In genomic region chr21:42724226-42724920, GRCh38 we compare ENCODE assay signal across 2 cellular contexts.
TF ChIP-seq lines count a peak whose summit lies in the region.

No MANE protein-coding gene starts in this region.

TF ChIP-seq in IMR-90, 13 proteins besides CTCF, POLR2A, EP300 and RAD21:
- no peak for TF ChIP-seq RCOR1 (IDR thresholded peaks at IDR 0.05; ENCODE audit: insufficient replicate concordance, low read length)
- peak; percentile 21; the same call in 1 of the 2 replicates for TF ChIP-seq BHLHE40 (IDR thresholded peaks at IDR 0.05; ENCODE audit: low read depth, low read length)
- TF ChIP-seq MAFK (IDR thresholded peaks at IDR 0.05; ENCODE audit: low read depth, low read length): peak; percentile 56; the same call in 1 of the 2 replicates
- TF ChIP-seq, protein P1, sequence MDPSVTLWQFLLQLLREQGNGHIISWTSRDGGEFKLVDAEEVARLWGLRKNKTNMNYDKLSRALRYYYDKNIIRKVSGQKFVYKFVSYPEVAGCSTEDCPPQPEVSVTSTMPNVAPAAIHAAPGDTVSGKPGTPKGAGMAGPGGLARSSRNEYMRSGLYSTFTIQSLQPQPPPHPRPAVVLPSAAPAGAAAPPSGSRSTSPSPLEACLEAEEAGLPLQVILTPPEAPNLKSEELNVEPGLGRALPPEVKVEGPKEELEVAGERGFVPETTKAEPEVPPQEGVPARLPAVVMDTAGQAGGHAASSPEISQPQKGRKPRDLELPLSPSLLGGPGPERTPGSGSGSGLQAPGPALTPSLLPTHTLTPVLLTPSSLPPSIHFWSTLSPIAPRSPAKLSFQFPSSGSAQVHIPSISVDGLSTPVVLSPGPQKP (IDR thresholded peaks at IDR 0.05; ENCODE audit: borderline replicate concordance, low read depth, low read length): no peak
- TF ChIP-seq FOS (IDR thresholded peaks at IDR 0.05; ENCODE audit: low read depth, low read length): no peak
- TF ChIP-seq CHD1 (IDR thresholded peaks at IDR 0.05; ENCODE audit: low read depth, low read length): no peak
- no peak for TF ChIP-seq RFX5 (IDR thresholded peaks at IDR 0.05; ENCODE audit: low read depth, low read length)
- peak; percentile 34; the same call in 1 of the 2 replicates for TF ChIP-seq MAZ (IDR thresholded peaks at IDR 0.05; ENCODE audit: borderline replicate concordance, low read depth, low read length)

TF ChIP-seq in H1, 55 proteins besides CTCF, POLR2A, EP300 and RAD21:
- TF ChIP-seq HDAC2 (IDR thresholded peaks at IDR 0.05; ENCODE audit: borderline replicate concordance in 1 of 2, low read depth in 2 of 2, low read length in 2 of 2) (no peak), SIN3A (conservative IDR thresholded peaks at IDR 0.05 in 1 of 2, IDR thresholded peaks at IDR 0.05 in 1 of 2; ENCODE audit: low read depth in 1 of 2, low read length in 2 of 2) (no peak), EZH2 (IDR thresholded peaks at IDR 0.05; ENCODE audit: low read depth, low read length, severe bottlenecking) (no peak), POLR2AphosphoS5 (IDR thresholded peaks at IDR 0.05; ENCODE audit: low read depth, low read length) (no peak)
- TF ChIP-seq, protein P2, sequence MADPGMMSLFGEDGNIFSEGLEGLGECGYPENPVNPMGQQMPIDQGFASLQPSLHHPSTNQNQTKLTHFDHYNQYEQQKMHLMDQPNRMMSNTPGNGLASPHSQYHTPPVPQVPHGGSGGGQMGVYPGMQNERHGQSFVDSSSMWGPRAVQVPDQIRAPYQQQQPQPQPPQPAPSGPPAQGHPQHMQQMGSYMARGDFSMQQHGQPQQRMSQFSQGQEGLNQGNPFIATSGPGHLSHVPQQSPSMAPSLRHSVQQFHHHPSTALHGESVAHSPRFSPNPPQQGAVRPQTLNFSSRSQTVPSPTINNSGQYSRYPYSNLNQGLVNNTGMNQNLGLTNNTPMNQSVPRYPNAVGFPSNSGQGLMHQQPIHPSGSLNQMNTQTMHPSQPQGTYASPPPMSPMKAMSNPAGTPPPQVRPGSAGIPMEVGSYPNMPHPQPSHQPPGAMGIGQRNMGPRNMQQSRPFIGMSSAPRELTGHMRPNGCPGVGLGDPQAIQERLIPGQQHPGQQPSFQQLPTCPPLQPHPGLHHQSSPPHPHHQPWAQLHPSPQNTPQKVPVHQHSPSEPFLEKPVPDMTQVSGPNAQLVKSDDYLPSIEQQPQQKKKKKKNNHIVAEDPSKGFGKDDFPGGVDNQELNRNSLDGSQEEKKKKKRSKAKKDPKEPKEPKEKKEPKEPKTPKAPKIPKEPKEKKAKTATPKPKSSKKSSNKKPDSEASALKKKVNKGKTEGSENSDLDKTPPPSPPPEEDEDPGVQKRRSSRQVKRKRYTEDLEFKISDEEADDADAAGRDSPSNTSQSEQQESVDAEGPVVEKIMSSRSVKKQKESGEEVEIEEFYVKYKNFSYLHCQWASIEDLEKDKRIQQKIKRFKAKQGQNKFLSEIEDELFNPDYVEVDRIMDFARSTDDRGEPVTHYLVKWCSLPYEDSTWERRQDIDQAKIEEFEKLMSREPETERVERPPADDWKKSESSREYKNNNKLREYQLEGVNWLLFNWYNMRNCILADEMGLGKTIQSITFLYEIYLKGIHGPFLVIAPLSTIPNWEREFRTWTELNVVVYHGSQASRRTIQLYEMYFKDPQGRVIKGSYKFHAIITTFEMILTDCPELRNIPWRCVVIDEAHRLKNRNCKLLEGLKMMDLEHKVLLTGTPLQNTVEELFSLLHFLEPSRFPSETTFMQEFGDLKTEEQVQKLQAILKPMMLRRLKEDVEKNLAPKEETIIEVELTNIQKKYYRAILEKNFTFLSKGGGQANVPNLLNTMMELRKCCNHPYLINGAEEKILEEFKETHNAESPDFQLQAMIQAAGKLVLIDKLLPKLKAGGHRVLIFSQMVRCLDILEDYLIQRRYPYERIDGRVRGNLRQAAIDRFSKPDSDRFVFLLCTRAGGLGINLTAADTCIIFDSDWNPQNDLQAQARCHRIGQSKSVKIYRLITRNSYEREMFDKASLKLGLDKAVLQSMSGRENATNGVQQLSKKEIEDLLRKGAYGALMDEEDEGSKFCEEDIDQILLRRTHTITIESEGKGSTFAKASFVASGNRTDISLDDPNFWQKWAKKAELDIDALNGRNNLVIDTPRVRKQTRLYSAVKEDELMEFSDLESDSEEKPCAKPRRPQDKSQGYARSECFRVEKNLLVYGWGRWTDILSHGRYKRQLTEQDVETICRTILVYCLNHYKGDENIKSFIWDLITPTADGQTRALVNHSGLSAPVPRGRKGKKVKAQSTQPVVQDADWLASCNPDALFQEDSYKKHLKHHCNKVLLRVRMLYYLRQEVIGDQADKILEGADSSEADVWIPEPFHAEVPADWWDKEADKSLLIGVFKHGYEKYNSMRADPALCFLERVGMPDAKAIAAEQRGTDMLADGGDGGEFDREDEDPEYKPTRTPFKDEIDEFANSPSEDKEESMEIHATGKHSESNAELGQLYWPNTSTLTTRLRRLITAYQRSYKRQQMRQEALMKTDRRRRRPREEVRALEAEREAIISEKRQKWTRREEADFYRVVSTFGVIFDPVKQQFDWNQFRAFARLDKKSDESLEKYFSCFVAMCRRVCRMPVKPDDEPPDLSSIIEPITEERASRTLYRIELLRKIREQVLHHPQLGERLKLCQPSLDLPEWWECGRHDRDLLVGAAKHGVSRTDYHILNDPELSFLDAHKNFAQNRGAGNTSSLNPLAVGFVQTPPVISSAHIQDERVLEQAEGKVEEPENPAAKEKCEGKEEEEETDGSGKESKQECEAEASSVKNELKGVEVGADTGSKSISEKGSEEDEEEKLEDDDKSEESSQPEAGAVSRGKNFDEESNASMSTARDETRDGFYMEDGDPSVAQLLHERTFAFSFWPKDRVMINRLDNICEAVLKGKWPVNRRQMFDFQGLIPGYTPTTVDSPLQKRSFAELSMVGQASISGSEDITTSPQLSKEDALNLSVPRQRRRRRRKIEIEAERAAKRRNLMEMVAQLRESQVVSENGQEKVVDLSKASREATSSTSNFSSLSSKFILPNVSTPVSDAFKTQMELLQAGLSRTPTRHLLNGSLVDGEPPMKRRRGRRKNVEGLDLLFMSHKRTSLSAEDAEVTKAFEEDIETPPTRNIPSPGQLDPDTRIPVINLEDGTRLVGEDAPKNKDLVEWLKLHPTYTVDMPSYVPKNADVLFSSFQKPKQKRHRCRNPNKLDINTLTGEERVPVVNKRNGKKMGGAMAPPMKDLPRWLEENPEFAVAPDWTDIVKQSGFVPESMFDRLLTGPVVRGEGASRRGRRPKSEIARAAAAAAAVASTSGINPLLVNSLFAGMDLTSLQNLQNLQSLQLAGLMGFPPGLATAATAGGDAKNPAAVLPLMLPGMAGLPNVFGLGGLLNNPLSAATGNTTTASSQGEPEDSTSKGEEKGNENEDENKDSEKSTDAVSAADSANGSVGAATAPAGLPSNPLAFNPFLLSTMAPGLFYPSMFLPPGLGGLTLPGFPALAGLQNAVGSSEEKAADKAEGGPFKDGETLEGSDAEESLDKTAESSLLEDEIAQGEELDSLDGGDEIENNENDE (IDR thresholded peaks at IDR 0.05; ENCODE audit: insufficient replicate concordance, low read length): no peak
